In the genomic region with DNA sequence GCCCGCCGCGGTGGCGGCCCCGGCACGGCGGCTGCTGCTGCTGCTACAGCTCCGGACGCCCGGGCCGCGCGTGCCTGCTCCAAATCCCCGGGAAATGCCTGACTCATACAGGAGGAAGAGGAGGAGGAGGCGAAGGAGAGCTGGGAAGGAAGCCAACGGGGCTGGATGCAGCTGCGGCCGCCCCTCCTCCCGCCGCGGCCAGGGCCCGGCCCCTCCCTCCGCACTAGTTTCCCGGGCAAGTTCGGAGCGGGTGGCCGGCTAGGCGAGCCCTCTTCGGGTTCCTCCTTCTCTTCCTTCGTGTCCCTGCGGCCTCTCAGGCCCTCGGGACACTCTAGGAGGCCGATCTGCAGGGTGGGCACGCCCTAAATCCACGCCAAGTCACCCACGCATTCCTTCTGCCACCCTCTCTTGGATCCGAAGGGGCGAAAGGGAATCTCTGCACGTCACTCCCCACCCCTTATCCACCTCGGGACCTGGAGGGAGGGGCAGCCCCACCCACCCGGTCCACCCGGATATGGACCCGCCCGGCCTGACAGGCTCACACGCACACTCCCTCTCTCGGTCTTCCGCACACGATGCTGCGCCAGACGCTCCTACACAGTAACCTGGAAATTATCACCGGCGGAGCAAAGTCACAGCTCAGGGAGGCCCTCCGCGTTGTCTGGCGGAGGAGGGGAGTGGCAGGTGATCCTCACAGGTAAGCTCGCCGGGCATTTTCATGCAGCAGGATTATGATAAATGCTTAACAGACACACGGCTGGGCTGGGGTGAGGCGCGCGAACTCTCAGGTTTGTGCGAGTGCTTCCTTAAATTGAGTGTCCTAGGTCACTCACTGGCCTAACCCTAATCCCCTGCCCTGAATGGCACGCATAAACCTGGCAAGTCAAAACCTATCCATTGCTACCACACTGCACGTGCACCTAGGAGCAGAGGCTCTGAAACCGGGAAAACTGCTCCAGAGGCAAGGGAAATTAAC, we compare ENCODE assay signal across 1 cellular context.
TF ChIP-seq lines count a peak whose summit lies in the region.

A gene with protein sequence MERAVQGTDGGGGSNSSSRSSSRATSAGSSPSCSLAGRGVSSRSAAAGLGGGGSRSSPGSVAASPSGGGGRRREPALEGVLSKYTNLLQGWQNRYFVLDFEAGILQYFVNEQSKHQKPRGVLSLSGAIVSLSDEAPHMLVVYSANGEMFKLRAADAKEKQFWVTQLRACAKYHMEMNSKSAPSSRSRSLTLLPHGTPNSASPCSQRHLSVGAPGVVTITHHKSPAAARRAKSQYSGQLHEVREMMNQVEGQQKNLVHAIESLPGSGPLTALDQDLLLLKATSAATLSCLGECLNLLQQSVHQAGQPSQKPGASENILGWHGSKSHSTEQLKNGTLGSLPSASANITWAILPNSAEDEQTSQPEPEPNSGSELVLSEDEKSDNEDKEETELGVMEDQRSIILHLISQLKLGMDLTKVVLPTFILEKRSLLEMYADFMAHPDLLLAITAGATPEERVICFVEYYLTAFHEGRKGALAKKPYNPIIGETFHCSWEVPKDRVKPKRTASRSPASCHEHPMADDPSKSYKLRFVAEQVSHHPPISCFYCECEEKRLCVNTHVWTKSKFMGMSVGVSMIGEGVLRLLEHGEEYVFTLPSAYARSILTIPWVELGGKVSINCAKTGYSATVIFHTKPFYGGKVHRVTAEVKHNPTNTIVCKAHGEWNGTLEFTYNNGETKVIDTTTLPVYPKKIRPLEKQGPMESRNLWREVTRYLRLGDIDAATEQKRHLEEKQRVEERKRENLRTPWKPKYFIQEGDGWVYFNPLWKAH (minus strand): TSS at position 57 of the 976 bp plus-strand sequence. CDS start 83 bp downstream, outside the sequence.
A gene (plus strand): TSS at position 545 of the 976 bp plus-strand sequence. CDS start 7,330 bp downstream, outside the sequence.

TF ChIP-seq in HepG2, 621 proteins besides CTCF, POLR2A, EP300 and RAD21 (continues in another document):
- TF ChIP-seq, protein P1, sequence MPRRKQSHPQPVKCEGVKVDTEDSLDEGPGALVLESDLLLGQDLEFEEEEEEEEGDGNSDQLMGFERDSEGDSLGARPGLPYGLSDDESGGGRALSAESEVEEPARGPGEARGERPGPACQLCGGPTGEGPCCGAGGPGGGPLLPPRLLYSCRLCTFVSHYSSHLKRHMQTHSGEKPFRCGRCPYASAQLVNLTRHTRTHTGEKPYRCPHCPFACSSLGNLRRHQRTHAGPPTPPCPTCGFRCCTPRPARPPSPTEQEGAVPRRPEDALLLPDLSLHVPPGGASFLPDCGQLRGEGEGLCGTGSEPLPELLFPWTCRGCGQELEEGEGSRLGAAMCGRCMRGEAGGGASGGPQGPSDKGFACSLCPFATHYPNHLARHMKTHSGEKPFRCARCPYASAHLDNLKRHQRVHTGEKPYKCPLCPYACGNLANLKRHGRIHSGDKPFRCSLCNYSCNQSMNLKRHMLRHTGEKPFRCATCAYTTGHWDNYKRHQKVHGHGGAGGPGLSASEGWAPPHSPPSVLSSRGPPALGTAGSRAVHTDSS (CRISPR knock-in tag; conservative IDR thresholded peaks at IDR 0.05) = no peak
- TF ChIP-seq AGO2 (optimal IDR thresholded peaks at IDR 0.05; ENCODE audit: low read depth, low read length) = peak; percentile 17
- no peak for TF ChIP-seq ZSCAN12 (CRISPR knock-in tag; IDR thresholded peaks at IDR 0.05)
- TF ChIP-seq ZSCAN30 (CRISPR knock-in tag; IDR thresholded peaks at IDR 0.05) = no peak
- no peak for TF ChIP-seq ZNF460 (CRISPR knock-in tag; IDR thresholded peaks at IDR 0.05; ENCODE audit: borderline replicate concordance)
- no peak for TF ChIP-seq ZNF337 (CRISPR knock-in tag; IDR thresholded peaks at IDR 0.05; ENCODE audit: borderline replicate concordance, low read depth)
- no peak for TF ChIP-seq DPF2 (CRISPR knock-in tag; IDR thresholded peaks at IDR 0.05; ENCODE audit: borderline replicate concordance, low read depth)
- TF ChIP-seq AGO1 (IDR thresholded peaks at IDR 0.05; ENCODE audit: low read depth, low read length, poor library complexity, severe bottlenecking) = no peak
- TF ChIP-seq, protein P2, sequence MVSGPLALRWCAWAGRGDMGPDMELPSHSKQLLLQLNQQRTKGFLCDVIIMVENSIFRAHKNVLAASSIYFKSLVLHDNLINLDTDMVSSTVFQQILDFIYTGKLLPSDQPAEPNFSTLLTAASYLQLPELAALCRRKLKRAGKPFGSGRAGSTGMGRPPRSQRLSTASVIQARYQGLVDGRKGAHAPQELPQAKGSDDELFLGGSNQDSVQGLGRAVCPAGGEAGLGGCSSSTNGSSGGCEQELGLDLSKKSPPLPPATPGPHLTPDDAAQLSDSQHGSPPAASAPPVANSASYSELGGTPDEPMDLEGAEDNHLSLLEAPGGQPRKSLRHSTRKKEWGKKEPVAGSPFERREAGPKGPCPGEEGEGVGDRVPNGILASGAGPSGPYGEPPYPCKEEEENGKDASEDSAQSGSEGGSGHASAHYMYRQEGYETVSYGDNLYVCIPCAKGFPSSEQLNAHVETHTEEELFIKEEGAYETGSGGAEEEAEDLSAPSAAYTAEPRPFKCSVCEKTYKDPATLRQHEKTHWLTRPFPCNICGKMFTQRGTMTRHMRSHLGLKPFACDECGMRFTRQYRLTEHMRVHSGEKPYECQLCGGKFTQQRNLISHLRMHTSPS (CRISPR knock-in tag; IDR thresholded peaks at IDR 0.05; ENCODE audit: low read depth) = no peak
- TF ChIP-seq MZF1 (CRISPR knock-in tag; IDR thresholded peaks at IDR 0.05; ENCODE audit: borderline replicate concordance) = no peak
- no peak for TF ChIP-seq ZNF83 (CRISPR knock-in tag; IDR thresholded peaks at IDR 0.05; ENCODE audit: borderline replicate concordance)
- TF ChIP-seq, protein P3, sequence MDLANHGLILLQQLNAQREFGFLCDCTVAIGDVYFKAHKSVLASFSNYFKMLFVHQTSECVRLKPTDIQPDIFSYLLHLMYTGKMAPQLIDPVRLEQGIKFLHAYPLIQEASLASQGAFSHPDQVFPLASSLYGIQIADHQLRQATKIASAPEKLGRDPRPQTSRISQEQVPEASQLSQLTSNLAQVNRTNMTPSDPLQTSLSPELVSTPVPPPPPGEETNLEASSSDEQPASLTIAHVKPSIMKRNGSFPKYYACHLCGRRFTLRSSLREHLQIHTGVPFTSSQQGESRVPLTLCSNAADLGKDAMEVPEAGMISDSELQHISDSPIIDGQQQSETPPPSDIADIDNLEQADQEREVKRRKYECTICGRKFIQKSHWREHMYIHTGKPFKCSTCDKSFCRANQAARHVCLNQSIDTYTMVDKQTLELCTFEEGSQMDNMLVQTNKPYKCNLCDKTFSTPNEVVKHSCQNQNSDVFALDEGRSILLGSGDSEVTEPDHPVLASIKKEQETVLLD (CRISPR knock-in tag; IDR thresholded peaks at IDR 0.05; ENCODE audit: low read depth) = no peak
- TF ChIP-seq, protein P4, sequence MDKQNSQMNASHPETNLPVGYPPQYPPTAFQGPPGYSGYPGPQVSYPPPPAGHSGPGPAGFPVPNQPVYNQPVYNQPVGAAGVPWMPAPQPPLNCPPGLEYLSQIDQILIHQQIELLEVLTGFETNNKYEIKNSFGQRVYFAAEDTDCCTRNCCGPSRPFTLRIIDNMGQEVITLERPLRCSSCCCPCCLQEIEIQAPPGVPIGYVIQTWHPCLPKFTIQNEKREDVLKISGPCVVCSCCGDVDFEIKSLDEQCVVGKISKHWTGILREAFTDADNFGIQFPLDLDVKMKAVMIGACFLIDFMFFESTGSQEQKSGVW (CRISPR knock-in tag; IDR thresholded peaks at IDR 0.05; ENCODE audit: borderline replicate concordance) = no peak
- TF ChIP-seq SAFB2 (CRISPR knock-in tag; IDR thresholded peaks at IDR 0.05; ENCODE audit: borderline replicate concordance, low read depth) = no peak; the same call in 1 of the 2 replicates
- TF ChIP-seq SP140L (CRISPR knock-in tag; IDR thresholded peaks at IDR 0.05; ENCODE audit: borderline replicate concordance) = no peak
- TF ChIP-seq ZFAT (CRISPR knock-in tag; conservative IDR thresholded peaks at IDR 0.05) = no peak
- no peak for TF ChIP-seq ZNF317 (CRISPR knock-in tag; IDR thresholded peaks at IDR 0.05)
- no peak for TF ChIP-seq ZFP82 (CRISPR knock-in tag; IDR thresholded peaks at IDR 0.05; ENCODE audit: borderline replicate concordance)
- no peak for TF ChIP-seq STAT5B (CRISPR knock-in tag; IDR thresholded peaks at IDR 0.05)
- TF ChIP-seq, protein P5, sequence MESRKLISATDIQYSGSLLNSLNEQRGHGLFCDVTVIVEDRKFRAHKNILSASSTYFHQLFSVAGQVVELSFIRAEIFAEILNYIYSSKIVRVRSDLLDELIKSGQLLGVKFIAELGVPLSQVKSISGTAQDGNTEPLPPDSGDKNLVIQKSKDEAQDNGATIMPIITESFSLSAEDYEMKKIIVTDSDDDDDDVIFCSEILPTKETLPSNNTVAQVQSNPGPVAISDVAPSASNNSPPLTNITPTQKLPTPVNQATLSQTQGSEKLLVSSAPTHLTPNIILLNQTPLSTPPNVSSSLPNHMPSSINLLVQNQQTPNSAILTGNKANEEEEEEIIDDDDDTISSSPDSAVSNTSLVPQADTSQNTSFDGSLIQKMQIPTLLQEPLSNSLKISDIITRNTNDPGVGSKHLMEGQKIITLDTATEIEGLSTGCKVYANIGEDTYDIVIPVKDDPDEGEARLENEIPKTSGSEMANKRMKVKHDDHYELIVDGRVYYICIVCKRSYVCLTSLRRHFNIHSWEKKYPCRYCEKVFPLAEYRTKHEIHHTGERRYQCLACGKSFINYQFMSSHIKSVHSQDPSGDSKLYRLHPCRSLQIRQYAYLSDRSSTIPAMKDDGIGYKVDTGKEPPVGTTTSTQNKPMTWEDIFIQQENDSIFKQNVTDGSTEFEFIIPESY (CRISPR knock-in tag; IDR thresholded peaks at IDR 0.05) = no peak; the same call in 1 of the 2 replicates
- TF ChIP-seq, protein P6, sequence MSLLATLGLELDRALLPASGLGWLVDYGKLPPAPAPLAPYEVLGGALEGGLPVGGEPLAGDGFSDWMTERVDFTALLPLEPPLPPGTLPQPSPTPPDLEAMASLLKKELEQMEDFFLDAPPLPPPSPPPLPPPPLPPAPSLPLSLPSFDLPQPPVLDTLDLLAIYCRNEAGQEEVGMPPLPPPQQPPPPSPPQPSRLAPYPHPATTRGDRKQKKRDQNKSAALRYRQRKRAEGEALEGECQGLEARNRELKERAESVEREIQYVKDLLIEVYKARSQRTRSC (CRISPR knock-in tag; IDR thresholded peaks at IDR 0.05; ENCODE audit: low read depth) = no peak
- peak; percentile 51; the same call in 1 of the 2 replicates for TF ChIP-seq RCOR2 (CRISPR knock-in tag; IDR thresholded peaks at IDR 0.05)
- TF ChIP-seq ZEB1 (IDR thresholded peaks at IDR 0.05; ENCODE audit: insufficient replicate concordance, low read depth) = peak; percentile 82
- no peak for TF ChIP-seq SOX13 (IDR thresholded peaks at IDR 0.05)
- peak in 1 of 2 experiments; percentile 28; a peak in 1 of 4 replicates for TF ChIP-seq SOX13 (CRISPR knock-in tag; conservative IDR thresholded peaks at IDR 0.05 in 1 of 2, IDR thresholded peaks at IDR 0.05 in 1 of 2)
- no peak for TF ChIP-seq ZMYM2 (CRISPR knock-in tag; IDR thresholded peaks at IDR 0.05)
- TF ChIP-seq FOXJ3 (CRISPR knock-in tag; IDR thresholded peaks at IDR 0.05; ENCODE audit: borderline replicate concordance) = no peak
- no peak; the same call in 1 of the 2 replicates for TF ChIP-seq SMAD9 (CRISPR knock-in tag; IDR thresholded peaks at IDR 0.05)
- TF ChIP-seq, protein P7, sequence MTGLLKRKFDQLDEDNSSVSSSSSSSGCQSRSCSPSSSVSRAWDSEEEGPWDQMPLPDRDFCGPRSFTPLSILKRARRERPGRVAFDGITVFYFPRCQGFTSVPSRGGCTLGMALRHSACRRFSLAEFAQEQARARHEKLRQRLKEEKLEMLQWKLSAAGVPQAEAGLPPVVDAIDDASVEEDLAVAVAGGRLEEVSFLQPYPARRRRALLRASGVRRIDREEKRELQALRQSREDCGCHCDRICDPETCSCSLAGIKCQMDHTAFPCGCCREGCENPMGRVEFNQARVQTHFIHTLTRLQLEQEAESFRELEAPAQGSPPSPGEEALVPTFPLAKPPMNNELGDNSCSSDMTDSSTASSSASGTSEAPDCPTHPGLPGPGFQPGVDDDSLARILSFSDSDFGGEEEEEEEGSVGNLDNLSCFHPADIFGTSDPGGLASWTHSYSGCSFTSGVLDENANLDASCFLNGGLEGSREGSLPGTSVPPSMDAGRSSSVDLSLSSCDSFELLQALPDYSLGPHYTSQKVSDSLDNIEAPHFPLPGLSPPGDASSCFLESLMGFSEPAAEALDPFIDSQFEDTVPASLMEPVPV (CRISPR knock-in tag; IDR thresholded peaks at IDR 0.05) = peak; percentile 65; the same call in 1 of the 2 replicates
- TF ChIP-seq ZNF816 (CRISPR knock-in tag; IDR thresholded peaks at IDR 0.05; ENCODE audit: borderline replicate concordance) = no peak
- no peak for TF ChIP-seq ZNF382 (CRISPR knock-in tag; IDR thresholded peaks at IDR 0.05; ENCODE audit: borderline replicate concordance)
- no peak for TF ChIP-seq HDAC6 (IDR thresholded peaks at IDR 0.05; ENCODE audit: low read depth, low read length)
- no peak for TF ChIP-seq ESRRA (CRISPR knock-in tag; IDR thresholded peaks at IDR 0.05; ENCODE audit: low read depth)
- no peak for TF ChIP-seq MED8 (CRISPR knock-in tag; IDR thresholded peaks at IDR 0.05; ENCODE audit: insufficient replicate concordance)
- TF ChIP-seq, protein P8, sequence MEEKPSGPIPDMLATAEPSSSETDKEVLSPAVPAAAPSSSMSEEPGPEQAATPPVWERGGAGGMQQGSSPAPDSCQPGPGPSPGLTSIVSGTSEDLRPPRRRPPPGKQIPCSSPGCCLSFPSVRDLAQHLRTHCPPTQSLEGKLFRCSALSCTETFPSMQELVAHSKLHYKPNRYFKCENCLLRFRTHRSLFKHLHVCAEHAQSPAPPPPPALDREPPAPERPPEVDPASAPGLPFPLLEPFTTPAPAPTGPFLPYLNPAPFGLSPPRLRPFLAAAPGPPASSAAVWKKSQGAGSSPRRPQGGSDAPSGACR (CRISPR knock-in tag; IDR thresholded peaks at IDR 0.05) = no peak
- TF ChIP-seq GTF2F1 (IDR thresholded peaks at IDR 0.05; ENCODE audit: low read length) = no peak
- TF ChIP-seq, protein P9, sequence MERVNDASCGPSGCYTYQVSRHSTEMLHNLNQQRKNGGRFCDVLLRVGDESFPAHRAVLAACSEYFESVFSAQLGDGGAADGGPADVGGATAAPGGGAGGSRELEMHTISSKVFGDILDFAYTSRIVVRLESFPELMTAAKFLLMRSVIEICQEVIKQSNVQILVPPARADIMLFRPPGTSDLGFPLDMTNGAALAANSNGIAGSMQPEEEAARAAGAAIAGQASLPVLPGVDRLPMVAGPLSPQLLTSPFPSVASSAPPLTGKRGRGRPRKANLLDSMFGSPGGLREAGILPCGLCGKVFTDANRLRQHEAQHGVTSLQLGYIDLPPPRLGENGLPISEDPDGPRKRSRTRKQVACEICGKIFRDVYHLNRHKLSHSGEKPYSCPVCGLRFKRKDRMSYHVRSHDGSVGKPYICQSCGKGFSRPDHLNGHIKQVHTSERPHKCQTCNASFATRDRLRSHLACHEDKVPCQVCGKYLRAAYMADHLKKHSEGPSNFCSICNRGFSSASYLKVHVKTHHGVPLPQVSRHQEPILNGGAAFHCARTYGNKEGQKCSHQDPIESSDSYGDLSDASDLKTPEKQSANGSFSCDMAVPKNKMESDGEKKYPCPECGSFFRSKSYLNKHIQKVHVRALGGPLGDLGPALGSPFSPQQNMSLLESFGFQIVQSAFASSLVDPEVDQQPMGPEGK (CRISPR knock-in tag; IDR thresholded peaks at IDR 0.05) = peak; percentile 90
- no peak for TF ChIP-seq SKI (IDR thresholded peaks at IDR 0.05; ENCODE audit: partially characterized antibody)
- TF ChIP-seq CREM (IDR thresholded peaks at IDR 0.05) = 0 out of 2 replicates have a peak, but pooled peaks have one; percentile 33
- TF ChIP-seq CREM (CRISPR knock-in tag; IDR thresholded peaks at IDR 0.05) = no peak
